ENCODE assay signal across 24 cellular contexts in the genomic region with DNA sequence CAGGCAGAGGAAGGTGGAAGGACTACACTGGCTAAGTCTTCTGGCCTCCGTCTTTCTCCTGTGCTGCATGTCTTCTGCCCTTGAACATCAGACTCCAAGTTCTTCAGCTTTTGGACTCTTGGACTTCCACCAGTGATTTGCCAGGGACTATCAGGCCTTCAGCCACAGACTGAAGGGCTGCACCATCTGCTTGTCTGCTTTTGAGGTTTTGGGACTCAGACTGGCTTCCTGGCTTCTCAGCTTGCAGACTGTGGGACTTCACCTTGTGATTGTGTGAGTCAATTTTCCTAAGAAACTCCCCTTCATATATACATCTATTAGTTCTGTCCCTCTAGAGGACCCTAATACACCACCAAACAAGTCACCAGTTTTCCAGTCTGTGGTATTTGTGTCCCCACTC. TPM values are rescaled to one million over a fixed set of nuclear protein-coding genes. Genes with fewer than 3 reads are reported as not detected.
DNase-seq lines count a peak whose midpoint lies in the region; ATAC-seq and TF ChIP-seq lines count a peak whose summit lies in the region.
"Had no signal": no experiment of that assay in that cellular context is flagged by ENCODE, and none has a peak within 500 bp of the region (broad histone marks: within the 10 kb centered on the region; RNA-seq: fewer than 3 reads in every experiment).

No MANE protein-coding gene starts in this region.

- H3K14ac ChIP-seq in trophoblast cell (ENCODE audit: low read length): no peak overlapping the region

- H3K4me1 Mint-ChIP-seq in HFFc6 (ENCODE audit: low read depth): peaks cover 45% of the 10 kb centered on the region

- peak overlapping the region; percentile 89 for H3K27ac Mint-ChIP-seq in HFFc6
- H3K27ac Mint-ChIP-seq: B cell had no signal

- peak overlapping the region; percentile 20 for H3K4me3 Mint-ChIP-seq in HFFc6
- H3K4me3 Mint-ChIP-seq: B cell; CD4-positive, CD25-positive, alpha-beta regulatory T cell had no signal

- H2BK120ac ChIP-seq in trophoblast cell (ENCODE audit: insufficient read depth, low read length, poor library complexity): peak overlapping the region; percentile 18

- H3K27me3 ChIP-seq in SJSA1 (replicated peaks) (no peaks in the 10 kb centered on the region), fibroblast of lung (ENCODE audit: control insufficient read depth, insufficient read depth, low read length) (no peaks in the 10 kb centered on the region), trophoblast cell (ENCODE audit: insufficient read depth, low read length) (no peaks in the 10 kb centered on the region)
- H3K27me3 ChIP-seq: Peyer's patch had no signal

- no peak overlapping the region for H2AK5ac ChIP-seq in trophoblast cell (ENCODE audit: low read length)

- H2AFZ ChIP-seq in fibroblast of lung (ENCODE audit: low read length) (no peak overlapping the region), trophoblast cell (ENCODE audit: insufficient read depth, low read length, poor library complexity) (no peak overlapping the region)

- peaks cover 38% of the 10 kb centered on the region for H3K36me3 Mint-ChIP-seq in HFFc6 (ENCODE audit: low read depth)

- no CpG with 5 or more reads among the region's 1 CpG for WGBS in trophoblast cell (ENCODE audit: extremely low coverage, insufficient coverage, insufficient read length)

- H3K18ac ChIP-seq in trophoblast cell (ENCODE audit: low read length): peak overlapping the region; percentile 11

- H3K4me2 ChIP-seq in fibroblast of lung (ENCODE audit: extremely low read depth, insufficient read depth, low read length): no peak overlapping the region
- H3K4me2 ChIP-seq in trophoblast cell (ENCODE audit: low read length): no peak overlapping the region
- H3K4me2 ChIP-seq: SK-N-SH had no signal

- peak overlapping the region; percentile 10 for H2BK12ac ChIP-seq in trophoblast cell (ENCODE audit: low read length)

- DNase-seq in HFFc6 (peak; percentile 28), SJSA1 (ENCODE audit: low read depth in 1 of 2, low spot score in 2 of 2) (no peak), fibroblast of lung (ENCODE audit: low read depth in 2 of 2) (no peak), trophoblast cell (no peak), NCI-H748 treated with DMSO at 0.1 percent for 48 hours (lab: John Stamatoyannopoulos, UW) (no peak), NCI-H146 treated with DMSO at 0.1 percent for 48 hours (lab: John Stamatoyannopoulos, UW; ENCODE audit: unreplicated experiment) (no peak), GOT3 (lab: John Stamatoyannopoulos, UW) (no peak)
- DNase-seq: CD4-positive, CD25-positive, alpha-beta regulatory T cell; DMS79; NCI-H1417 treated with DMSO at 0.1 percent for 48 hours; NCI-H2029; NCI-H2171; NCI-H510A; NCI-H82; Peyer's patch; Right ventricle myocardium superior; SK-N-SH; T-helper 1 cell had no signal

- H2BK5ac ChIP-seq in trophoblast cell (ENCODE audit: low read depth, low read length, poor library complexity): peak overlapping the region; percentile 11

- H3K79me1 ChIP-seq in trophoblast cell (ENCODE audit: low read length): peaks cover 4% of the 10 kb centered on the region

- no peaks in the 10 kb centered on the region; the same call in 1 of the 2 replicates for H3K27me3 Mint-ChIP-seq in HFFc6 (ENCODE audit: insufficient read depth)
- H3K27me3 Mint-ChIP-seq: B cell; CD4-positive, CD25-positive, alpha-beta regulatory T cell had no signal

- no peak for TF ChIP-seq CTCF in HFFc6 (IDR thresholded peaks at IDR 0.05)
- no peak for TF ChIP-seq CTCF in fibroblast of lung (conservative IDR thresholded peaks at IDR 0.05 in 1 of 2, IDR thresholded peaks at IDR 0.05 in 1 of 2; ENCODE audit: low read depth in 1 of 2, low read length in 2 of 2)

- H4K8ac ChIP-seq in trophoblast cell (ENCODE audit: low read depth, low read length): no peak overlapping the region

- no peaks in the 10 kb centered on the region for H3K79me2 ChIP-seq in fibroblast of lung (ENCODE audit: control insufficient read depth, insufficient read depth, low read length)
- no peaks in the 10 kb centered on the region for H3K79me2 ChIP-seq in trophoblast cell (ENCODE audit: control insufficient read depth, insufficient read depth, low read length, poor library complexity)

- H3K9me3 ChIP-seq in SJSA1 (replicated peaks) (no peaks in the 10 kb centered on the region), fibroblast of lung (ENCODE audit: control insufficient read depth, insufficient read depth, low read depth, low read length) (no peaks in the 10 kb centered on the region), trophoblast cell (ENCODE audit: insufficient read depth, low read depth, low read length) (no peaks in the 10 kb centered on the region)
- H3K9me3 ChIP-seq: Peyer's patch, SK-N-SH had no signal

- H3K9ac ChIP-seq in fibroblast of lung (ENCODE audit: insufficient read depth, low read length) (no peak overlapping the region), trophoblast cell (ENCODE audit: low read length) (no peak overlapping the region)
- H3K9ac ChIP-seq: SK-N-SH had no signal

- H3K4me3 ChIP-seq in SJSA1: no peak overlapping the region
- H3K4me3 ChIP-seq in fibroblast of lung (replicated peaks in 1 of 4; ENCODE audit: control extremely low read depth in 1 of 4, insufficient read depth in 1 of 4, low read depth in 3 of 4, low read length in 4 of 4): no peak overlapping the region
- H3K4me3 ChIP-seq in trophoblast cell (ENCODE audit: low read depth, low read length): no peak overlapping the region
- H3K4me3 ChIP-seq: K562, Peyer's patch had no signal

- H4K20me1 ChIP-seq in fibroblast of lung (ENCODE audit: control insufficient read depth, extremely low read depth, insufficient read depth, low read length): no peaks in the 10 kb centered on the region

- no peak overlapping the region for H4K12ac ChIP-seq in trophoblast cell (ENCODE audit: low read depth, low read length)

- H3K4ac ChIP-seq in trophoblast cell (ENCODE audit: low read depth, low read length): no peak overlapping the region

- no peak for ATAC-seq in GM21367 (IDR thresholded peaks at IDR 0.05; ENCODE audit: unreplicated experiment)
- ATAC-seq: K562 had no signal

- H3K4me1 ChIP-seq in SJSA1 (replicated peaks) (peaks cover 49% of the 10 kb centered on the region), fibroblast of lung (ENCODE audit: control insufficient read depth, extremely low read depth, insufficient read depth, low read length) (no peaks in the 10 kb centered on the region), trophoblast cell (ENCODE audit: control insufficient read depth in 1 of 2, insufficient read depth in 2 of 2, low read length in 2 of 2) (peaks cover 3 to 9% of the 10 kb centered on the region in 2 experiments)
- H3K4me1 ChIP-seq: Peyer's patch had no signal

- H3K27ac ChIP-seq in SJSA1 (peak overlapping the region; percentile 82), fibroblast of lung (ENCODE audit: insufficient read depth, low read length) (peak overlapping the region; percentile 9), trophoblast cell (ENCODE audit: low read depth, low read length) (peak overlapping the region; percentile 52)
- H3K27ac ChIP-seq: HL-60, Peyer's patch had no signal

- no peaks in the 10 kb centered on the region for H3K9me3 Mint-ChIP-seq in HFFc6

- H3K36me3 ChIP-seq in SJSA1 (peaks cover 9% of the 10 kb centered on the region), fibroblast of lung (ENCODE audit: control insufficient read depth, insufficient read depth, low read length) (no peaks in the 10 kb centered on the region), trophoblast cell (ENCODE audit: control insufficient read depth in 1 of 2, insufficient read depth in 2 of 2, low read length in 2 of 2) (no peaks in the 10 kb centered on the region)

- no peak overlapping the region for H3K23ac ChIP-seq in trophoblast cell (ENCODE audit: low read length)

- peak overlapping the region; percentile 66 for H4K91ac ChIP-seq in trophoblast cell (ENCODE audit: low read depth, low read length)

RNA-seq across cellular contexts. Expression of a gene that starts 9.7 kb away (rescaled TPM):
- under 1 TPM in 5 of 6 experiments, not detected in 1; 0.09 to 0.17 (median 0.14) TPM for total RNA-seq in HFFc6 (2021; fragmentation: NEBNext Ultra II Directional; extraction: Animal tissue kit (Norgen Biotek cat#: 25700))
- total RNA-seq in SJSA1 (2014; rRNA removed; shearing (Covaris generic)): 0.29 TPM in 1 of 2 replicates, not detected in the other
- total RNA-seq in fibroblast of lung: 0.51 and 0.66 TPM in 2 replicates
- 0.03 and 0.07 TPM in 2 replicates for polyA plus RNA-seq in fibroblast of lung
- polyA plus RNA-seq in fibroblast of lung (2012): not detected in 2 replicates
- not detected in 2 replicates for polyA minus RNA-seq in fibroblast of lung (ENCODE audit: low replicate concordance)
- 0.07 and 0.10 TPM in 2 replicates for polyA plus RNA-seq in trophoblast cell (2013)
- total RNA-seq: G401, H4, Right ventricle myocardium superior had no signal

Comparison
In these comparisons a context has a peak if more than half of its experiments do, and no peak if none do; other contexts are left out.
1. H3K27ac ChIP-seq: peak in every context shown above with its lines; median percentile 82 in SJSA1; 52 in trophoblast cell; 9 in fibroblast of lung.